35 cellular contexts compared by ENCODE assay signal in the genomic region with DNA sequence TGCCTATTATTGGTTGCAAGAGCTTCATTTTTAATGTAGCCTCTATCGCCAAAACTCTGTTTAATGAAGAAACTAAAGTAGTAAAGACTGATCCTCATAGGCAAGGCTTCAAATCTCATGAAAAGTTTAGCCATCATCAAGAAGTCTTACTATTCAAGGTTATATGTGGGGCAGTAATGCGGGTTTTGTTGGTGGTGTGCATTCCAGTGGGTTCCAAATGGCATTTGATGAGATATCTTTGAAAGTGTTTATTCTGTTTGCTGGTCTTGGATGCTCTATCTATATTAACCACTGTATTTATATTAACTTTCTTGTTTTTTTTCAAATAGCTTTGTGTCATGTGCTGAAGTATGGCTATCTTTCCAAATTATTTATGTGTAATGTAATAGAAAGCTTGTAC.
"Had no signal": no experiment of that assay in that cellular context is flagged by ENCODE, and none has a peak within 500 bp of the region (broad histone marks: within the 10 kb centered on the region; RNA-seq: fewer than 3 reads in every experiment).

No MANE protein-coding gene starts in this region.

- H3K4me3 ChIP-seq: MG63 had no signal

- H3K27ac ChIP-seq: KMS-11 had no signal

- H3K27me3 ChIP-seq: MG63 had no signal

- H3K9ac ChIP-seq: KMS-11 had no signal

- DNase-seq: Karpas-422, Kasumi-1, MG63, MM.1S, MV-4-11, NCI-H1048, NCI-H1092, NCI-H1092 treated with DMSO at 0.1 percent for 48 hours, NCI-H1105, NCI-H1105 treated with DMSO at 0.1 percent for 48 hours, NCI-H1417, NCI-H1417 treated with DMSO at 0.1 percent for 48 hours, NCI-H1436, NCI-H1436 treated with DMSO at 0.1 percent for 48 hours, NCI-H146, NCI-H1694, NCI-H1694 treated with DMSO at 0.1 percent for 48 hours, NCI-H187, NCI-H187 treated with DMSO at 0.1 percent for 48 hours, NCI-H1930, NCI-H2029, NCI-H2029 treated with DMSO at 0.1 percent for 48 hours, NCI-H2081, NCI-H2081 treated with DMSO at 0.1 percent for 48 hours, NCI-H2107, NCI-H2171, NCI-H2171 treated with DMSO at 0.1 percent for 48 hours, NCI-H2227 treated with DMSO at 0.1 percent for 48 hours, NCI-H226, NCI-H345, NCI-H446, NCI-H446 treated with DMSO at 0.1 percent for 48 hours, NCI-H510A, NCI-H510A treated with DMSO at 0.1 percent for 48 hours had no signal

- H3K4me2 ChIP-seq: KMS-11 had no signal

- H3K9me3 ChIP-seq: MG63 had no signal

- H3K36me3 ChIP-seq: MG63 had no signal
